ENCODE assay signal across 8 cellular contexts in genomic region chr11:20131744-20132666, GRCh38.
DNase-seq lines count a peak whose midpoint lies in the region; ATAC-seq and TF ChIP-seq lines count a peak whose summit lies in the region.

No MANE protein-coding gene starts in this region.

- H4K20me1 ChIP-seq in KMS-11 (ENCODE audit: insufficient read depth) = no peaks in the 10 kb centered on the region

- no peaks in the 10 kb centered on the region for H3K36me3 Mint-ChIP-seq in stimulated activated naive B cell treated with anti-CD40 and anti-IgM and Interleukin-4, amounts not matched to agents 10 μg/mL and 1 μg/mL and 100 μg/mL, for 72 hours

- H3K27me3 ChIP-seq in KMS-11 (ENCODE audit: insufficient read depth, low read depth) = no peaks in the 10 kb centered on the region
- no peaks in the 10 kb centered on the region for H3K27me3 ChIP-seq in effector memory CD4-positive, alpha-beta T cell (replicated peaks; ENCODE audit: control insufficient read depth, insufficient read depth, low read length, poor library complexity, severe bottlenecking)

- no peaks in the 10 kb centered on the region for H3K4me1 ChIP-seq in KMS-11 (ENCODE audit: low read depth, poor library complexity, severe bottlenecking)
- peaks cover 3% of the 10 kb centered on the region for H3K4me1 ChIP-seq in effector memory CD4-positive, alpha-beta T cell (ENCODE audit: control insufficient read depth, insufficient read depth, low read length, poor library complexity, severe bottlenecking)

- peak overlapping the region; percentile 68 to 69 for H3K4me3 Mint-ChIP-seq in stimulated activated naive B cell treated with anti-CD40 and anti-IgM and Interleukin-4, amounts not matched to agents 10 μg/mL and 1 μg/mL and 100 μg/mL, for 72 hours

- peaks cover 9 to 12% of the 10 kb centered on the region in 2 donors for H3K4me1 Mint-ChIP-seq in stimulated activated naive B cell treated with anti-CD40 and anti-IgM and Interleukin-4, amounts not matched to agents 10 μg/mL and 1 μg/mL and 100 μg/mL, for 72 hours

- H3K9me3 ChIP-seq in effector memory CD4-positive, alpha-beta T cell (ENCODE audit: control insufficient read depth, low read length) = no peaks in the 10 kb centered on the region

- H3K4me3 ChIP-seq in KMS-11 (IDR thresholded peaks at IDR 0.05; ENCODE audit: insufficient read depth, low read depth, low read length) = no peak overlapping the region
- H3K4me3 ChIP-seq in effector memory CD4-positive, alpha-beta T cell (ENCODE audit: insufficient read depth, low read depth, low read length, poor library complexity, severe bottlenecking) = peak overlapping the region; percentile 55

- no peak overlapping the region for H3K27ac ChIP-seq in KMS-11
- H3K27ac ChIP-seq in effector memory CD4-positive, alpha-beta T cell (ENCODE audit: insufficient read depth, low read length, poor library complexity, severe bottlenecking) = no peak overlapping the region

- H3K27me3 Mint-ChIP-seq in stimulated activated naive B cell treated with anti-CD40 and anti-IgM and Interleukin-4, amounts not matched to agents 10 μg/mL and 1 μg/mL and 100 μg/mL, for 72 hours = peaks cover 28 to 46% of the 10 kb centered on the region in 2 donors

- no peak overlapping the region for H3K9ac ChIP-seq in KMS-11

- H3K9me3 Mint-ChIP-seq in stimulated activated naive B cell treated with anti-CD40 and anti-IgM and Interleukin-4, amounts not matched to agents 10 μg/mL and 1 μg/mL and 100 μg/mL, for 72 hours = no peaks in the 10 kb centered on the region

- peak; percentile 49 for TF ChIP-seq CTCF in KMS-11 (conservative IDR thresholded peaks at IDR 0.05; ENCODE audit: low read depth, low read length)

- DNase-seq in NCI-H2227 (lab: John Stamatoyannopoulos, UW; ENCODE audit: unreplicated experiment) (peak; percentile 49), NCI-H2227 treated with DMSO at 0.1 percent for 48 hours (lab: John Stamatoyannopoulos, UW) (no peak), medulla oblongata (ENCODE audit: extremely low spot score) (peak; percentile 76), GOT3 (lab: John Stamatoyannopoulos, UW) (no peak)
- DNase-seq in activated CD4-positive, alpha-beta T cell treated with anti-CD3 and anti-CD28 coated beads, Interleukin-2, amount 50 U/mL, for 1 hour = peak; percentile 36
- peak in 1 of 3 donors; percentile 4 for DNase-seq in effector memory CD4-positive, alpha-beta T cell
- DNase-seq in stimulated activated naive B cell treated with anti-CD40 and anti-IgM and Interleukin-4, amounts not matched to agents 10 μg/mL and 1 μg/mL and 100 μg/mL, for 72 hours = peak; percentile 18

- no peak overlapping the region for H3K27ac Mint-ChIP-seq in stimulated activated naive B cell treated with anti-CD40 and anti-IgM and Interleukin-4, amounts not matched to agents 10 μg/mL and 1 μg/mL and 100 μg/mL, for 72 hours

- H3K79me2 ChIP-seq in KMS-11 (ENCODE audit: insufficient read depth, low read depth) = no peaks in the 10 kb centered on the region

- H2AFZ ChIP-seq in KMS-11 (ENCODE audit: low read depth) = no peak overlapping the region

- H3K4me2 ChIP-seq in KMS-11 = no peak overlapping the region

- no peaks in the 10 kb centered on the region for H3K36me3 ChIP-seq in KMS-11 (ENCODE audit: insufficient read depth)
- no peaks in the 10 kb centered on the region for H3K36me3 ChIP-seq in effector memory CD4-positive, alpha-beta T cell (ENCODE audit: control insufficient read depth, insufficient read depth, low read length)

- ATAC-seq in stimulated activated naive B cell treated with anti-CD40 and anti-IgM and Interleukin-4, amounts not matched to agents 10 μg/mL and 1 μg/mL and 100 μg/mL, for 72 hours (replicated peaks) = peak; percentile 63 to 66

Comparison
In these comparisons a context has a peak if more than half of its experiments do, and no peak if none do; other contexts are left out.
1. DNase-seq: peak in NCI-H2227 (single experiment), activated CD4-positive, alpha-beta T cell treated with anti-CD3 and anti-CD28 coated beads, Interleukin-2, amount 50 U/mL, for 1 hour (single experiment), medulla oblongata (single experiment) and stimulated activated naive B cell treated with anti-CD40 and anti-IgM and Interleukin-4, amounts not matched to agents 10 μg/mL and 1 μg/mL and 100 μg/mL, for 72 hours (single experiment); none in NCI-H2227 treated with DMSO at 0.1 percent for 48 hours (single experiment) and GOT3 (single experiment).